1 cellular context compared by ENCODE assay signal in genomic region chr3:65955792-65956477, GRCh38.
TF ChIP-seq lines count a peak whose summit lies in the region.

No MANE protein-coding gene starts in this region.

TF ChIP-seq in HepG2, 621 proteins besides CTCF, POLR2A, EP300 and RAD21 (continued from another document and continues in another):
- TF ChIP-seq ZNF710 (CRISPR knock-in tag; IDR thresholded peaks at IDR 0.05; ENCODE audit: borderline replicate concordance) (0 out of 2 replicates have a peak, but pooled peaks have one; percentile 39), ZNF775 (CRISPR knock-in tag; IDR thresholded peaks at IDR 0.05; ENCODE audit: borderline replicate concordance) (no peak), PRDM10 (CRISPR knock-in tag; IDR thresholded peaks at IDR 0.05; ENCODE audit: low read depth) (no peak), ZUFSP (CRISPR knock-in tag; IDR thresholded peaks at IDR 0.05; ENCODE audit: borderline replicate concordance) (no peak), MAZ (IDR thresholded peaks at IDR 0.05; ENCODE audit: borderline replicate concordance, low read depth, low read length) (no peak), MAZ (CRISPR knock-in tag; IDR thresholded peaks at IDR 0.05; ENCODE audit: low read depth) (no peak), KLF15 (CRISPR knock-in tag; IDR thresholded peaks at IDR 0.05; ENCODE audit: borderline replicate concordance) (no peak), HCFC1 (IDR thresholded peaks at IDR 0.05; ENCODE audit: low read depth, low read length) (no peak), NFE2 (CRISPR knock-in tag; IDR thresholded peaks at IDR 0.05) (no peak), ZNF615 (CRISPR knock-in tag; IDR thresholded peaks at IDR 0.05; ENCODE audit: borderline replicate concordance) (no peak), POLR2AphosphoS5 (IDR thresholded peaks at IDR 0.05; ENCODE audit: low read depth, low read length) (no peak), SP5 (CRISPR knock-in tag; IDR thresholded peaks at IDR 0.05; ENCODE audit: borderline replicate concordance, low read depth) (peak; percentile 17; the same call in 1 of the 2 replicates), HNF4G (IDR thresholded peaks at IDR 0.05; ENCODE audit: borderline replicate concordance, low read depth, low read length) (peak; percentile 61; the same call in 1 of the 2 replicates), HNF4G (CRISPR knock-in tag; IDR thresholded peaks at IDR 0.05; ENCODE audit: borderline replicate concordance, low read depth) (no peak), ZBTB7B (CRISPR knock-in tag; IDR thresholded peaks at IDR 0.05) (no peak), DPF2 (CRISPR knock-in tag; IDR thresholded peaks at IDR 0.05; ENCODE audit: borderline replicate concordance, low read depth) (peak; percentile 69; the same call in 1 of the 2 replicates), ZNF513 (CRISPR knock-in tag; conservative IDR thresholded peaks at IDR 0.05) (no peak), PRDM4 (CRISPR knock-in tag; IDR thresholded peaks at IDR 0.05; ENCODE audit: borderline replicate concordance) (no peak), ZNF646 (CRISPR knock-in tag; IDR thresholded peaks at IDR 0.05) (no peak), ZBTB3 (CRISPR knock-in tag; IDR thresholded peaks at IDR 0.05; ENCODE audit: borderline replicate concordance, low read depth) (no peak), ZKSCAN8 (CRISPR knock-in tag; IDR thresholded peaks at IDR 0.05; ENCODE audit: borderline replicate concordance) (no peak), NR2F6 (IDR thresholded peaks at IDR 0.05) (no peak), NR2F6 (CRISPR knock-in tag; IDR thresholded peaks at IDR 0.05) (peak; percentile 44; the same call in 1 of the 2 replicates), HOXA5 (CRISPR knock-in tag; IDR thresholded peaks at IDR 0.05) (no peak), FOXK2 (IDR thresholded peaks at IDR 0.05) (no peak), MIER3 (CRISPR knock-in tag; IDR thresholded peaks at IDR 0.05; ENCODE audit: borderline replicate concordance) (no peak), JUN (CRISPR knock-in tag; IDR thresholded peaks at IDR 0.05) (no peak), SYNCRIP (IDR thresholded peaks at IDR 0.05; ENCODE audit: insufficient read depth, low read depth, low read length) (no peak), PHF8 (CRISPR knock-in tag; IDR thresholded peaks at IDR 0.05) (no peak), STAG1 (CRISPR knock-in tag; IDR thresholded peaks at IDR 0.05) (peak; percentile 14), CREB1 (IDR thresholded peaks at IDR 0.05) (no peak), CREB1 (CRISPR knock-in tag; IDR thresholded peaks at IDR 0.05) (peak; percentile 36; the same call in 1 of the 2 replicates), SIX1 (CRISPR knock-in tag; IDR thresholded peaks at IDR 0.05; ENCODE audit: borderline replicate concordance) (no peak), MIXL1 (CRISPR knock-in tag; IDR thresholded peaks at IDR 0.05) (0 out of 2 replicates have a peak, but pooled peaks have one; percentile 49), DNMT1 (CRISPR knock-in tag; IDR thresholded peaks at IDR 0.05) (no peak), RELA (CRISPR knock-in tag; IDR thresholded peaks at IDR 0.05) (no peak), NBN (conservative IDR thresholded peaks at IDR 0.05) (no peak), FOSL1 (CRISPR knock-in tag; IDR thresholded peaks at IDR 0.05; ENCODE audit: borderline replicate concordance) (peak; percentile 66; the same call in 1 of the 2 replicates), ZNF724P (CRISPR knock-in tag; IDR thresholded peaks at IDR 0.05; ENCODE audit: borderline replicate concordance) (no peak), CBX1 (IDR thresholded peaks at IDR 0.05; ENCODE audit: low read depth) (no peak), FOXO1 (CRISPR knock-in tag; IDR thresholded peaks at IDR 0.05) (peak; percentile 57; the same call in 1 of the 2 replicates)
- TF ChIP-seq, protein P1, sequence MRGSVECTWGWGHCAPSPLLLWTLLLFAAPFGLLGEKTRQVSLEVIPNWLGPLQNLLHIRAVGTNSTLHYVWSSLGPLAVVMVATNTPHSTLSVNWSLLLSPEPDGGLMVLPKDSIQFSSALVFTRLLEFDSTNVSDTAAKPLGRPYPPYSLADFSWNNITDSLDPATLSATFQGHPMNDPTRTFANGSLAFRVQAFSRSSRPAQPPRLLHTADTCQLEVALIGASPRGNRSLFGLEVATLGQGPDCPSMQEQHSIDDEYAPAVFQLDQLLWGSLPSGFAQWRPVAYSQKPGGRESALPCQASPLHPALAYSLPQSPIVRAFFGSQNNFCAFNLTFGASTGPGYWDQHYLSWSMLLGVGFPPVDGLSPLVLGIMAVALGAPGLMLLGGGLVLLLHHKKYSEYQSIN (CRISPR knock-in tag; IDR thresholded peaks at IDR 0.05; ENCODE audit: borderline replicate concordance): no peak
- TF ChIP-seq, protein P2, sequence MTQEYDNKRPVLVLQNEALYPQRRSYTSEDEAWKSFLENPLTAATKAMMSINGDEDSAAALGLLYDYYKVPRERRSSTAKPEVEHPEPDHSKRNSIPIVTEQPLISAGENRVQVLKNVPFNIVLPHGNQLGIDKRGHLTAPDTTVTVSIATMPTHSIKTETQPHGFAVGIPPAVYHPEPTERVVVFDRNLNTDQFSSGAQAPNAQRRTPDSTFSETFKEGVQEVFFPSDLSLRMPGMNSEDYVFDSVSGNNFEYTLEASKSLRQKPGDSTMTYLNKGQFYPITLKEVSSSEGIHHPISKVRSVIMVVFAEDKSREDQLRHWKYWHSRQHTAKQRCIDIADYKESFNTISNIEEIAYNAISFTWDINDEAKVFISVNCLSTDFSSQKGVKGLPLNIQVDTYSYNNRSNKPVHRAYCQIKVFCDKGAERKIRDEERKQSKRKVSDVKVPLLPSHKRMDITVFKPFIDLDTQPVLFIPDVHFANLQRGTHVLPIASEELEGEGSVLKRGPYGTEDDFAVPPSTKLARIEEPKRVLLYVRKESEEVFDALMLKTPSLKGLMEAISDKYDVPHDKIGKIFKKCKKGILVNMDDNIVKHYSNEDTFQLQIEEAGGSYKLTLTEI (CRISPR knock-in tag; conservative IDR thresholded peaks at IDR 0.05): no peak
